Comparison of ENCODE assay signal across 1 cellular context in the genomic region with DNA sequence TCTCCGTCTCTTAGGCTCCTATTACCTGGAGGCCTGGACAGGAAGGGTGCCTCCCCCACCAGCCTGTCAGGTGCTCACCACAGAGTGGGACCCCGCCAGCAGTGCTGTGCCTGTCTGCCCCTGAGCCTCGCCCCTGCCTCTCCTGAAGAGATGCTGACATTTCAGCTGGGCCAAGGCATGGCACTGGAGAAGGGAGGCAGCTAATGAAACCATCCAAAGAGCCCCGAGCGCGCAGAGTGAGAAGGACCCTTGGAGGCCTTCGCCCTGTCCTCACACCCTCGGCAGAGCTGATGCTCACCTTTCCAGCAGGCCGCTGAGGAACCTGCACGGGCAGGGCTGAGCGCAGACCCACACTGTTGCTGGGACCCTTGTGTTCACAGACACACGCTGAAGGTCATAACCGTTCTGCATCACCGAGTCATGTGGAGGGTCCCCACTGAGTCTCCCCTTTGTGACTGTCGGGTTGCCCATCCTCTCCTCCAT.
TF ChIP-seq lines count a peak whose summit lies in the region.

No MANE protein-coding gene starts in this region.

TF ChIP-seq in HCT116, 20 proteins besides CTCF, POLR2A, EP300 and RAD21 (continued from another document):
- no peak for TF ChIP-seq FOSL1 (IDR thresholded peaks at IDR 0.05; ENCODE audit: low read depth)
